In the genomic region with DNA sequence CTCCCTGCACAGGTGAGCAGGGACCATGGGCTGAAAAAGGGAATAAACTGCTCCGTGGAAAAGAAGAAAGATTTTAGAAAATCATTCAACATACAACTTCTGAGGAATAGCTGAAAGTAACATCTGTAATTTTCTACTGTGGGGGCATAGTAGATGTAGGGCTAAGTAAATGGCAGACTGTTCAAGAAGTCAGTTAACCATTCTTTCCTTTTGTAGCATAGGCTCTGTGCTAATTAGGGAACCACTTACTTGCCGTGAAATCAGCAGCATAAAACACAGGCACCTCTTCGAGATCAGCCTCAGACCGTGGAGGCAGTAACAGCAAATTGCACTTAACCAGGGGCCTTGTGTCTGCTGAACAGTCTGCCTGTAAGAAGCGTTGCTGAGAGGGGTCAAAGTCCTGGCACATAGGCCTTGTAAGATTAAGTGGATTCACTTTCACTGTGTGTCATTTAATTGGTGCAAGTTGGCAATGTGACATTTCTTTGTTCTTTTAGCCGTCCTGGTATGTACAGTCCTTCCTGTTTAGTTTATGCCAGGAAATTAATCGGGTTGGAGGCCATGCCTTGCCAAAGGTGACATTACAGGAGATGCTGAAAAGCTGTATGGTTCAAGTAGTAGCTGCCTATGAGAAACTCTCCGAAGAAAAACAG, we compare ENCODE assay signal across 11 cellular contexts. TPM values are rescaled to one million over a fixed set of nuclear protein-coding genes. Genes with fewer than 3 reads are reported as not detected.
A peak's percentile ranks its signal among the peaks of the same experiment; 100 is the strongest.
DNase-seq lines count a peak whose midpoint lies in the region; ATAC-seq and TF ChIP-seq lines count a peak whose summit lies in the region.
"Had no signal": no experiment of that assay in that cellular context is flagged by ENCODE, and none has a peak within 500 bp of the region (broad histone marks: within the 10 kb centered on the region; RNA-seq: fewer than 3 reads in every experiment).

No MANE protein-coding gene starts in this region.

- H3K9me3 ChIP-seq in IMR-90 (ENCODE audit: control insufficient read depth, insufficient read depth, low read length), result no peaks in the 10 kb centered on the region
- H3K9me3 ChIP-seq in adipocyte (ENCODE audit: control insufficient read depth, low read length), result no peaks in the 10 kb centered on the region
- H3K9me3 ChIP-seq in lower lobe of right lung, result no peaks in the 10 kb centered on the region

- ATAC-seq in IMR-90 (ENCODE audit: low read depth) (no peak; the same call in 1 of the 2 replicates), lower lobe of right lung (peak; percentile 24 to 47), HG03097 (IDR thresholded peaks at IDR 0.05; ENCODE audit: low FRiP score, unreplicated experiment) (no peak), HG02981 (IDR thresholded peaks at IDR 0.05; ENCODE audit: unreplicated experiment) (no peak)

- H3K9me1 ChIP-seq in IMR-90 (ENCODE audit: insufficient read depth, low read length), result peaks cover 19% of the 10 kb centered on the region

- POLR2A ChIA-PET in IMR-90 (lab: Charles Lee; ENCODE audit: unreplicated experiment), result no interaction called here

- H3K18ac ChIP-seq in IMR-90 (ENCODE audit: low read depth, low read length), result no peak overlapping the region

- no peak for TF ChIP-seq RAD21 in IMR-90 (IDR thresholded peaks at IDR 0.05; ENCODE audit: low read length)

- H3K79me1 ChIP-seq in IMR-90 (ENCODE audit: low read depth in 1 of 2, low read length in 2 of 2), result peaks cover 59 to 69% of the 10 kb centered on the region in 2 experiments

- CTCF ChIA-PET in IMR-90 (lab: Yijun Ruan, JAX), result no interaction called here

- no peak overlapping the region for H2AK9ac ChIP-seq in IMR-90 (replicated peaks; ENCODE audit: low read depth, low read length, poor library complexity)

- H3K9ac ChIP-seq in IMR-90 (ENCODE audit: low read depth, low read length) (no peak overlapping the region), adipocyte (ENCODE audit: low read length) (peak overlapping the region; percentile 7)

- H2AK5ac ChIP-seq in IMR-90 (ENCODE audit: low read depth, low read length), result no peak overlapping the region

- in situ Hi-C loops in IMR-90 (cut with MboI; ENCODE audit: low sequenced_read_pairs), result loop anchor here (25.0 kb wide), 1 partner anchor 816 kb away; no protein-coding TSS in a partner anchor

- H3K4me3 ChIP-seq in IMR-90 (ENCODE audit: insufficient read depth, low read depth, low read length) (no peak overlapping the region), adipocyte (ENCODE audit: low read length) (no peak overlapping the region), lower lobe of right lung (no peak overlapping the region)

- intact Hi-C loops in IMR-90 (cut with micrococcal nuclease) (no loop called here), lower lobe of right lung (cut with DNase I) (no loop called here)

- DNase-seq in A172 (ENCODE audit: low spot score) (peak; percentile 40), IMR-90 (no peak), adipocyte (ENCODE audit: low read depth) (no peak), lower lobe of right lung (no peak), substantia nigra (lab: John Stamatoyannopoulos, UW) (no peak)
- DNase-seq in stimulated activated CD4-positive, alpha-beta T cell treated with anti-CD3 and anti-CD28 coated beads, Interleukin-4, amount 100 ng/mL, for 24 hours, result no peak
- DNase-seq: NCI-H1417 treated with DMSO at 0.1 percent for 48 hours; stimulated activated CD4-positive, alpha-beta T cell treated with anti-CD3 and anti-CD28 coated beads, Interleukin-12 subunit alpha, Interleukin-12 subunit beta, amount 100 ng/mL, for 4 hours; trophoblast cell had no signal

- H2BK15ac ChIP-seq in IMR-90 (ENCODE audit: low read depth, low read length), result no peak overlapping the region

- no peak overlapping the region for H3K4me2 ChIP-seq in IMR-90 (ENCODE audit: low read depth, low read length)

- no peak overlapping the region for H2BK120ac ChIP-seq in IMR-90 (ENCODE audit: low read depth, low read length)

- H2AFZ ChIP-seq in IMR-90 (replicated peaks; ENCODE audit: low read length, poor library complexity), result no peak overlapping the region

- WGBS in IMR-90 (ENCODE audit: extremely low coverage in 2 of 2, insufficient read length in 1 of 2), 2 experiments, result 61% methylated on average over 4 of the region's 8 CpGs; no CpG with 5 or more reads in 1 of the 2 experiments

- H3K36me3 ChIP-seq in IMR-90 (ENCODE audit: control insufficient read depth, insufficient read depth, low read length) (peaks cover 84% of the 10 kb centered on the region), adipocyte (ENCODE audit: control insufficient read depth, insufficient read depth, low read length, severe bottlenecking) (peaks cover 95% of the 10 kb centered on the region), lower lobe of right lung (peaks cover 100% of the 10 kb centered on the region)

- no TSS peak for BruUV-seq in IMR-90 (replicated peaks; lab: Mats Ljungman, UMichigan)

- no peak overlapping the region for H2BK5ac ChIP-seq in IMR-90 (ENCODE audit: low read depth, low read length, poor library complexity, severe bottlenecking)

- peaks cover 18% of the 10 kb centered on the region for H4K20me1 ChIP-seq in IMR-90 (ENCODE audit: insufficient read depth, low read length)

- H2BK20ac ChIP-seq in IMR-90 (ENCODE audit: low read depth, low read length), result no peak overlapping the region

- peak overlapping the region; percentile 1; the same call in 1 of the 2 replicates for H3K23ac ChIP-seq in IMR-90 (ENCODE audit: low read depth, low read length)

- H3K4me1 ChIP-seq in IMR-90 (ENCODE audit: control insufficient read depth, insufficient read depth, low read length) (peaks cover 5% of the 10 kb centered on the region), adipocyte (ENCODE audit: control insufficient read depth, insufficient read depth, low read length) (peaks cover 9% of the 10 kb centered on the region), lower lobe of right lung (peaks cover 18% of the 10 kb centered on the region)

- H3K27ac ChIP-seq in IMR-90 (ENCODE audit: insufficient read depth, low read length) (no peak overlapping the region; the same call in 1 of the 2 replicates), lower lobe of right lung (peak overlapping the region; percentile 40), substantia nigra (ENCODE audit: low read depth, low read length, poor library complexity, severe bottlenecking) (no peak overlapping the region)

- H4K5ac ChIP-seq in IMR-90 (ENCODE audit: low read depth, low read length), result no peak overlapping the region

- no peak overlapping the region for H4K8ac ChIP-seq in IMR-90 (ENCODE audit: low read depth in 2 of 2, low read length in 2 of 2)

- no peak overlapping the region for H3K14ac ChIP-seq in IMR-90 (replicated peaks; ENCODE audit: low read depth, low read length)

- H3K56ac ChIP-seq in IMR-90 (ENCODE audit: extremely low read depth, insufficient read depth, low read length), result no peak overlapping the region

- TF ChIP-seq CTCF in IMR-90 (conservative IDR thresholded peaks at IDR 0.05; ENCODE audit: low read depth, low read length) (no peak), lower lobe of right lung (IDR thresholded peaks at IDR 0.05) (no peak)

- no peak overlapping the region for H3K4ac ChIP-seq in IMR-90 (ENCODE audit: low read depth, low read length)

- H4K91ac ChIP-seq in IMR-90 (ENCODE audit: insufficient read depth, low read depth, low read length), result no peak overlapping the region

- TF ChIP-seq POLR2A in IMR-90 (IDR thresholded peaks at IDR 0.05; ENCODE audit: low read depth, low read length), result no peak

- dilution Hi-C loops in IMR-90 (cut with HindIII; ENCODE audit: low sequenced_read_pairs, unreplicated experiment), result no loop called here

- no peaks in the 10 kb centered on the region for H3K27me3 ChIP-seq in IMR-90 (ENCODE audit: control insufficient read depth, insufficient read depth, low read length)
- H3K27me3 ChIP-seq in adipocyte (replicated peaks; ENCODE audit: control insufficient read depth, insufficient read depth, low read length), result no peaks in the 10 kb centered on the region
- H3K27me3 ChIP-seq in lower lobe of right lung (ENCODE audit: low read depth), result no peaks in the 10 kb centered on the region

TF ChIP-seq in IMR-90, 13 proteins besides CTCF, POLR2A, EP300 and RAD21 (continues in another document):
- TF ChIP-seq MAFK (IDR thresholded peaks at IDR 0.05; ENCODE audit: low read depth, low read length) (no peak), RCOR1 (IDR thresholded peaks at IDR 0.05; ENCODE audit: insufficient replicate concordance, low read length) (no peak), SMC3 (IDR thresholded peaks at IDR 0.05; ENCODE audit: low read depth, low read length) (no peak), NFE2L2 (IDR thresholded peaks at IDR 0.05; ENCODE audit: low read depth, low read length) (no peak), ELK1 (IDR thresholded peaks at IDR 0.05; ENCODE audit: borderline replicate concordance, low read depth, low read length) (no peak), CEBPB (IDR thresholded peaks at IDR 0.05; ENCODE audit: low read depth, low read length) (no peak), BHLHE40 (IDR thresholded peaks at IDR 0.05; ENCODE audit: low read depth, low read length) (no peak)

RNA-seq across cellular contexts. Expression of gene COG1, which starts 10.4 kb away (rescaled TPM):
- total RNA-seq in A172 (2014; rRNA removed; shearing (Covaris generic)), result 25.3 and 28.0 TPM in 2 replicates
- total RNA-seq in IMR-90 (2012; rRNA removed) (14.4 and 18.3 TPM in 2 replicates), lower lobe of right lung (36.4 TPM)
- 35.1 and 40.2 TPM in 2 replicates for polyA plus RNA-seq in IMR-90 (2012; rRNA removed)
- polyA plus RNA-seq in IMR-90 (2012; cell fraction: cytosol; rRNA removed), result 15.0 and 15.4 TPM in 2 replicates
- polyA plus RNA-seq in IMR-90 (2012; cell fraction: nucleus; rRNA removed; ENCODE audit: low replicate concordance), result 85.9 and 135 TPM in 2 replicates

RNA-seq across cellular contexts. Expression of gene SSTR2, which starts 38.5 kb away (rescaled TPM):
- total RNA-seq in A172 (2014; rRNA removed; shearing (Covaris generic)), result 4.3 and 4.8 TPM in 2 replicates
- not detected in 2 replicates for total RNA-seq in IMR-90 (2012; rRNA removed)
- under 0.01 TPM in 1 of 2 replicates, not detected in the other for polyA plus RNA-seq in IMR-90 (2012; rRNA removed)
- 0.02 TPM in 1 of 2 replicates, not detected in the other for polyA plus RNA-seq in IMR-90 (2012; cell fraction: cytosol; rRNA removed)
- 0.01 and 0.11 TPM in 2 replicates for polyA plus RNA-seq in IMR-90 (2012; cell fraction: nucleus; rRNA removed; ENCODE audit: low replicate concordance)
- 0.12 TPM for total RNA-seq in lower lobe of right lung

RNA-seq across cellular contexts. Expression of gene CPSF4L, which starts 58.4 kb away (rescaled TPM):
- not detected in 2 replicates for total RNA-seq in A172 (2014; rRNA removed; shearing (Covaris generic))
- not detected in 2 replicates for total RNA-seq in IMR-90 (2012; rRNA removed)
- polyA plus RNA-seq in IMR-90 (2012; rRNA removed), result not detected in 2 replicates
- not detected in 2 replicates for polyA plus RNA-seq in IMR-90 (2012; cell fraction: cytosol; rRNA removed)
- not detected in 2 replicates for polyA plus RNA-seq in IMR-90 (2012; cell fraction: nucleus; rRNA removed; ENCODE audit: low replicate concordance)
- not detected for total RNA-seq in lower lobe of right lung

Comparison
In these comparisons a context has a peak if more than half of its experiments do, and no peak if none do; other contexts are left out.
1. ATAC-seq: peak in lower lobe of right lung (2 of 2); none in IMR-90 (single experiment), HG03097 (single experiment) and HG02981 (single experiment).